ENCODE assay signal across 14 cellular contexts in the genomic region with DNA sequence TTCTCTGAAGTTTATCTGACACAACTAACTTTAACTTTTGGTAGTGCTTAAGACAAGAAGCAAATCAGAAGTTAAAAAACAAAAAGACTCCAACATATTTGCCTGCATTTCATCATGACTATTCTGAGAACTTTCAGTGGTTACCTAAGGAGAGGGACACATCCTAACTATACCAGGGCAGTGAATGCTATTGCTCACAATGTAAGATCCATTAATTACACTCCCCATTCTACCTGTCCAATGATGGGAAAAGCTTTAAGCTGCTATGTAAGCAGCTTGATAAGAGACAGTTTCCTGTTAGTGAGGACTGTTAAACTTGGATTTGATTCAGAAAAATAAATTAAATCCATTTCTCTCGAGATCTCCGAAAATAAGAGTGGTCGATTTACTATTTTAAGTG. TPM values are rescaled to one million over a fixed set of nuclear protein-coding genes. Genes with fewer than 3 reads are reported as not detected.
A peak's percentile ranks its signal among the peaks of the same experiment; 100 is the strongest.
DNase-seq lines count a peak whose midpoint lies in the region; ATAC-seq and TF ChIP-seq lines count a peak whose summit lies in the region.
"Had no signal": no experiment of that assay in that cellular context is flagged by ENCODE, and none has a peak within 500 bp of the region (broad histone marks: within the 10 kb centered on the region; RNA-seq: fewer than 3 reads in every experiment).

No MANE protein-coding gene starts in this region.

- H3K4me3 ChIP-seq in Loucy (ENCODE audit: low read length, poor library complexity, severe bottlenecking) (no peak overlapping the region), upper lobe of left lung (no peak overlapping the region)
- H3K4me3 ChIP-seq: adrenal gland, esophagus muscularis mucosa had no signal

- H3K4me1 ChIP-seq in Loucy (ENCODE audit: insufficient read depth, low read length, poor library complexity, severe bottlenecking): peaks cover 5% of the 10 kb centered on the region
- no peaks in the 10 kb centered on the region for H3K4me1 ChIP-seq in upper lobe of left lung
- H3K4me1 ChIP-seq: adrenal gland, esophagus muscularis mucosa had no signal

- WGBS in upper lobe of left lung, 2 donors: 31 to 39% methylated on average over 3 of the region's 3 CpGs

- H3K27ac ChIP-seq in upper lobe of left lung: no peak overlapping the region
- H3K27ac ChIP-seq: adrenal gland, esophagus muscularis mucosa, KMS-11 had no signal

- no peak for TF ChIP-seq POLR2A in upper lobe of left lung (IDR thresholded peaks at IDR 0.05)

- peak overlapping the region; percentile 38 for H3K4me2 ChIP-seq in Loucy (ENCODE audit: low read depth, low read length, poor library complexity, severe bottlenecking)
- H3K4me2 ChIP-seq: KMS-11 had no signal

- no peak for TF ChIP-seq EP300 in upper lobe of left lung (IDR thresholded peaks at IDR 0.05)

- no peak overlapping the region for H2AFZ ChIP-seq in Loucy (ENCODE audit: low read length)

- no peaks in the 10 kb centered on the region for H3K36me3 ChIP-seq in Loucy (ENCODE audit: insufficient read depth, low read length)
- H3K36me3 ChIP-seq in upper lobe of left lung: no peaks in the 10 kb centered on the region
- H3K36me3 ChIP-seq: adrenal gland, esophagus muscularis mucosa had no signal

- H3K9ac ChIP-seq in Loucy (ENCODE audit: low read depth, low read length, poor library complexity, severe bottlenecking): no peak overlapping the region
- H3K9ac ChIP-seq: KMS-11 had no signal

- H4K20me1 ChIP-seq in Loucy (ENCODE audit: insufficient read depth, low read length, poor library complexity, severe bottlenecking): no peaks in the 10 kb centered on the region

- H3K9me3 ChIP-seq in Loucy (ENCODE audit: insufficient read depth, low read depth, low read length) (no peaks in the 10 kb centered on the region), upper lobe of left lung (peaks cover 0 to 3% (median 0%) of the 10 kb centered on the region in 4 donors)
- H3K9me3 ChIP-seq: adrenal gland had no signal

- DNase-seq in upper lobe of left lung (no peak), NAMALWA (ENCODE audit: low spot score) (no peak)
- no peak for DNase-seq in activated CD8-positive, alpha-beta memory T cell treated with anti-CD3 and anti-CD28 coated beads for 24 hours
- DNase-seq: adrenal gland, NCI-H187, nucleus accumbens, OCI-M1 had no signal

- H3K9me2 ChIP-seq in Loucy (replicated peaks; ENCODE audit: low read depth, low read length): no peaks in the 10 kb centered on the region

- H3K79me2 ChIP-seq in Loucy (ENCODE audit: insufficient read depth, low read length): no peaks in the 10 kb centered on the region

- no peak for TF ChIP-seq CTCF in Loucy (conservative IDR thresholded peaks at IDR 0.05; ENCODE audit: low read length)
- no peak for TF ChIP-seq CTCF in upper lobe of left lung (IDR thresholded peaks at IDR 0.05)

- no peaks in the 10 kb centered on the region for H3F3A ChIP-seq in Loucy (ENCODE audit: low read depth)

- no peaks in the 10 kb centered on the region for H3K27me3 ChIP-seq in Loucy (ENCODE audit: insufficient read depth, low read length, poor library complexity, severe bottlenecking)
- H3K27me3 ChIP-seq in upper lobe of left lung: no peaks in the 10 kb centered on the region
- H3K27me3 ChIP-seq: adrenal gland, esophagus muscularis mucosa had no signal

- ATAC-seq in GM18861 (IDR thresholded peaks at IDR 0.05; ENCODE audit: unreplicated experiment) (peak; percentile 21), GM21390 (IDR thresholded peaks at IDR 0.05; ENCODE audit: unreplicated experiment) (peak; percentile 40), HG03025 (IDR thresholded peaks at IDR 0.05; ENCODE audit: low FRiP score, unreplicated experiment) (peak; percentile 26), upper lobe of left lung (ENCODE audit: low FRiP score in 2 of 2) (no peak), HG02970 (IDR thresholded peaks at IDR 0.05; ENCODE audit: low FRiP score, unreplicated experiment) (no peak)

RNA-seq across cellular contexts. Expression of gene SERPINI1, which starts 37.5 kb away (rescaled TPM):
- 1 to 10 TPM in 5 of 6 donors, under 1 TPM in 1; 0.89 to 7.9 (median 4.5) TPM for total RNA-seq in upper lobe of left lung

RNA-seq across cellular contexts. Expression of gene PDCD10, which starts 38.3 kb away (rescaled TPM):
- 100 to 1,000 TPM in 1 of 6 donors, 10 to 100 TPM in 5; 38.8 to 115 (median 55.9) TPM for total RNA-seq in upper lobe of left lung

Comparison
In these comparisons a context has a peak if more than half of its experiments do, and no peak if none do; other contexts are left out.
1. ATAC-seq: peak in GM18861 (single experiment), GM21390 (single experiment) and HG03025 (single experiment); none in upper lobe of left lung (0 of 2) and HG02970 (single experiment).